In the genomic region with DNA sequence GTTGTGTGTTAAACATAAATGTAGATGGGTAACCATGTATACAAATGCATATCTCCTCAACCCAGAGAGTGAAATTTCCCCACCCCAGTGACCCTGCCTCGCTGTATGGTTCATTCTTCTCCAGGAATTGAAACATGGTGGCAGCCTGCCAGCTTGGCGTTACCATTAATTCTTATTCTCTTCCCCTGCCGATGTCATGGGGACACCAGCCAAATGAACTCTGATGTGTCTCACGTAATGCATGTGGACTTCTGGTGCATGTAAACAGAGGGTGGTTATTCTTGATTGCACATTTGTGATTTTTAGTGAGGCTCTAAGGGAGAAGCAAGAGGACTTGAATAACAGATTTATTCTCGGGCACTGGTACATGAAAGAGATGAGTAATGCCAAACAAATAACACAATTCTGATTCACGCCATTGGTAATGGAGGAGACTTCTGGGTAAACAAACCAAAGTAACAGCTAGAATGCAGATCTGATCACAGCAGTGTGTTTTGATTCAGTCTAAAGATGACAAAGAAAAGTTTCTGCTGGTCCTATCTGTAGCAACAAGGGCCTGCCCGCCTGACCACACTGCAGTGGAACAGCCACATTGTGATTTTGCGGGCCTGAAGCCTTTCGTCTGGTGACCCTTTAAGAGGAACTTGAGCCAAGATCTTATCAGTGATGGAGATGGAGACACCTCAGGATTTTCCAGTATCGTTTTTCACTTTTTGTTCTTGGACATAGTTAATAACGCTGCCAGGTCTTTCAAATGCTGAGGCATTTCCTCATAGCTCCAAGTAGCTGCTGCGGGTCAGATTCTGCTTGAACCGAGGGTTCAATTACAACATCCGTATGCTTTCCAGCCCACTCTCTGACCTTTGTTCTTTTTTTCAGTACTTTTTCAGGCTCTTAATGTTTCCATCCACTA, we compare ENCODE assay signal across 8 cellular contexts.
DNase-seq lines count a peak whose midpoint lies in the region; ATAC-seq, FAIRE-seq and TF ChIP-seq lines count a peak whose summit lies in the region.

No MANE protein-coding gene starts in this region.

- H3K9ac ChIP-seq in astrocyte (ENCODE audit: low read length) (peak overlapping the region; percentile 89), subcutaneous abdominal adipose tissue (ENCODE audit: low read length in 5 of 5) (peak overlapping the region; percentile 12 to 67 (median 28))

- peaks cover 43% of the 10 kb centered on the region for H3K4me1 Mint-ChIP-seq in astrocyte (ENCODE audit: low read depth, unreplicated experiment)
- peaks cover 6 to 7% of the 10 kb centered on the region in 2 donors for H3K4me1 Mint-ChIP-seq in stimulated activated naive B cell treated with anti-CD40 and anti-IgM and Interleukin-4, amounts not matched to agents 10 μg/mL and 1 μg/mL and 100 μg/mL, for 72 hours

- H3K79me2 ChIP-seq in astrocyte (ENCODE audit: insufficient read depth, low read length) = peaks cover 3% of the 10 kb centered on the region

- no peak for ATAC-seq in stimulated activated naive B cell treated with anti-CD40 and anti-IgM and Interleukin-4, amounts not matched to agents 10 μg/mL and 1 μg/mL and 100 μg/mL, for 72 hours (replicated peaks)
- no peak for ATAC-seq in GM18907 (IDR thresholded peaks at IDR 0.05; ENCODE audit: unreplicated experiment)

- peaks cover 27% of the 10 kb centered on the region for H3K36me3 Mint-ChIP-seq in astrocyte (ENCODE audit: low read depth, unreplicated experiment)
- H3K36me3 Mint-ChIP-seq in stimulated activated naive B cell treated with anti-CD40 and anti-IgM and Interleukin-4, amounts not matched to agents 10 μg/mL and 1 μg/mL and 100 μg/mL, for 72 hours = peaks cover 30 to 49% of the 10 kb centered on the region in 2 donors

- FAIRE-seq in astrocyte (lab: Jason Lieb, UNC) = peak; percentile 92

- no peaks in the 10 kb centered on the region for H3K27me3 Mint-ChIP-seq in astrocyte (ENCODE audit: low read depth, unreplicated experiment)
- no peaks in the 10 kb centered on the region for H3K27me3 Mint-ChIP-seq in stimulated activated naive B cell treated with anti-CD40 and anti-IgM and Interleukin-4, amounts not matched to agents 10 μg/mL and 1 μg/mL and 100 μg/mL, for 72 hours

- H3K27me3 ChIP-seq in astrocyte (ENCODE audit: insufficient read depth, low read length) = no peaks in the 10 kb centered on the region
- H3K27me3 ChIP-seq in subcutaneous abdominal adipose tissue (ENCODE audit: control insufficient read depth in 5 of 5, insufficient read depth in 4 of 5, low read length in 5 of 5) = no peaks in the 10 kb centered on the region

- H3K4me2 ChIP-seq in astrocyte (ENCODE audit: low read length) = peak overlapping the region; percentile 73

- H3K4me1 ChIP-seq in astrocyte (ENCODE audit: insufficient read depth, low read length) = peaks cover 52% of the 10 kb centered on the region
- H3K4me1 ChIP-seq in subcutaneous abdominal adipose tissue (ENCODE audit: control insufficient read depth in 5 of 5, insufficient read depth in 5 of 5, low read length in 5 of 5) = peaks cover 11 to 58% (median 38%) of the 10 kb centered on the region in 5 donors

- no peaks in the 10 kb centered on the region for H3K9me3 Mint-ChIP-seq in astrocyte (ENCODE audit: unreplicated experiment)
- H3K9me3 Mint-ChIP-seq in stimulated activated naive B cell treated with anti-CD40 and anti-IgM and Interleukin-4, amounts not matched to agents 10 μg/mL and 1 μg/mL and 100 μg/mL, for 72 hours = peaks cover under 1 to 5% of the 10 kb centered on the region in 2 donors

- H3K27ac Mint-ChIP-seq in astrocyte (ENCODE audit: unreplicated experiment) = peak overlapping the region; percentile 67
- no peak overlapping the region for H3K27ac Mint-ChIP-seq in stimulated activated naive B cell treated with anti-CD40 and anti-IgM and Interleukin-4, amounts not matched to agents 10 μg/mL and 1 μg/mL and 100 μg/mL, for 72 hours

- TF ChIP-seq CTCF in astrocyte (IDR thresholded peaks at IDR 0.05; ENCODE audit: insufficient read depth, low read depth, low read length) = no peak

- H3K4me3 Mint-ChIP-seq in astrocyte (ENCODE audit: unreplicated experiment) = no peak overlapping the region
- H3K4me3 Mint-ChIP-seq in stimulated activated naive B cell treated with anti-CD40 and anti-IgM and Interleukin-4, amounts not matched to agents 10 μg/mL and 1 μg/mL and 100 μg/mL, for 72 hours = no peak overlapping the region

- H3K9me3 ChIP-seq in astrocyte (ENCODE audit: insufficient read depth, low read depth, low read length) = no peaks in the 10 kb centered on the region
- no peaks in the 10 kb centered on the region for H3K9me3 ChIP-seq in subcutaneous abdominal adipose tissue (ENCODE audit: control insufficient read depth in 5 of 5, low read length in 5 of 5)

- H4K20me1 ChIP-seq in astrocyte (ENCODE audit: insufficient read depth, low read length) = no peaks in the 10 kb centered on the region

- H3K4me3 ChIP-seq in astrocyte (ENCODE audit: insufficient read depth, low read depth, low read length) (no peak overlapping the region), subcutaneous abdominal adipose tissue (ENCODE audit: low read depth in 1 of 5, low read length in 5 of 5) (no peak overlapping the region)

- DNase-seq in HPDE6-E6E7 (ENCODE audit: extremely low spot score) (peak; percentile 60), astrocyte (ENCODE audit: low read depth) (peak; percentile 98), islet precursor cell (peak; percentile 47), activated gamma-delta T cell (lab: John Stamatoyannopoulos, UW) (no peak)
- DNase-seq in stimulated activated naive B cell treated with anti-CD40 and anti-IgM and Interleukin-4, amounts not matched to agents 10 μg/mL and 1 μg/mL and 100 μg/mL, for 72 hours = no peak
- DNase-seq in activated CD4-positive, alpha-beta T cell treated with anti-CD3 and anti-CD28 coated beads for 48 hours = no peak

- peak overlapping the region; percentile 99 for H3K27ac ChIP-seq in astrocyte (ENCODE audit: low read depth, low read length)
- H3K27ac ChIP-seq in subcutaneous abdominal adipose tissue (ENCODE audit: low read depth, low read length) = peak overlapping the region; percentile 94

- H3K36me3 ChIP-seq in astrocyte (ENCODE audit: insufficient read depth, low read length) = no peaks in the 10 kb centered on the region
- H3K36me3 ChIP-seq in subcutaneous abdominal adipose tissue (ENCODE audit: control insufficient read depth in 5 of 5, insufficient read depth in 5 of 5, low read length in 5 of 5) = no peaks in the 10 kb centered on the region

- H2AFZ ChIP-seq in astrocyte (ENCODE audit: low read depth, low read length) = no peak overlapping the region

Comparison
In these comparisons a context has a peak if more than half of its experiments do, and no peak if none do; other contexts are left out.
1. DNase-seq: peak in HPDE6-E6E7 (single experiment), astrocyte (single experiment) and islet precursor cell (single experiment); none in stimulated activated naive B cell treated with anti-CD40 and anti-IgM and Interleukin-4, amounts not matched to agents 10 μg/mL and 1 μg/mL and 100 μg/mL, for 72 hours (single experiment), activated CD4-positive, alpha-beta T cell treated with anti-CD3 and anti-CD28 coated beads for 48 hours (single experiment) and activated gamma-delta T cell (single experiment).